Comparison of ENCODE assay signal across 8 cellular contexts in genomic region chr14:99972748-99973466, GRCh38.
DNase-seq lines count a peak whose midpoint lies in the region; ATAC-seq and TF ChIP-seq lines count a peak whose summit lies in the region.

No MANE protein-coding gene starts in this region.

- H3K36me3 ChIP-seq in BE2C, result no peaks in the 10 kb centered on the region

- TF ChIP-seq CTCF in BE2C (IDR thresholded peaks at IDR 0.05; ENCODE audit: low read depth, low read length) (no peak), chondrocyte (IDR thresholded peaks at IDR 0.05) (no peak), natural killer cell (IDR thresholded peaks at IDR 0.05) (no peak)

- ATAC-seq in natural killer cell (no peak), HG03159 (IDR thresholded peaks at IDR 0.05; ENCODE audit: unreplicated experiment) (no peak)

- no peaks in the 10 kb centered on the region for H3K9me3 Mint-ChIP-seq in chondrocyte (ENCODE audit: low read depth)
- H3K9me3 Mint-ChIP-seq in natural killer cell, result no peaks in the 10 kb centered on the region

- H3K27ac Mint-ChIP-seq in chondrocyte (ENCODE audit: unreplicated experiment) (peak overlapping the region; percentile 50), natural killer cell (peak overlapping the region; percentile 56 to 83)

- peak overlapping the region; percentile 81 for H3K4me3 ChIP-seq in BE2C (ENCODE audit: low read depth, low read length)
- peak overlapping the region; percentile 80 for H3K4me3 ChIP-seq in Jurkat, Clone E6-1 (ENCODE audit: low read length)

- DNase-seq in BE2C, result no peak
- no peak for DNase-seq in Jurkat, Clone E6-1 (ENCODE audit: low read depth, low spot score)
- DNase-seq in chondrocyte (ENCODE audit: low spot score), result no peak
- no peak for DNase-seq in natural killer cell
- no peak for DNase-seq in Ammon's horn (ENCODE audit: low spot score)
- no peak for DNase-seq in G401 (ENCODE audit: low spot score)
- no peak for DNase-seq in hepatic stellate cell (ENCODE audit: low spot score)

- peaks cover 8% of the 10 kb centered on the region; the same call in 1 of the 2 replicates for H3K4me1 ChIP-seq in BE2C

- intact Hi-C loops in natural killer cell (cut with micrococcal nuclease), result no loop called here

- no peaks in the 10 kb centered on the region for H3K27me3 ChIP-seq in BE2C

- H3K27me3 Mint-ChIP-seq in chondrocyte (ENCODE audit: low read depth), result no peaks in the 10 kb centered on the region
- H3K27me3 Mint-ChIP-seq in natural killer cell (ENCODE audit: low read depth in 2 of 2), result peaks cover 0 to 4% of the 10 kb centered on the region in 2 donors

- no peaks in the 10 kb centered on the region; the same call in 1 of the 2 replicates for H3K9me3 ChIP-seq in BE2C

- H3K4me3 Mint-ChIP-seq in chondrocyte (ENCODE audit: unreplicated experiment) (peak overlapping the region; percentile 91), natural killer cell (peak overlapping the region; percentile 96)

- H3K36me3 Mint-ChIP-seq in chondrocyte (ENCODE audit: low read depth) (peaks cover 2% of the 10 kb centered on the region), natural killer cell (no peaks in the 10 kb centered on the region)

- H3K4me1 Mint-ChIP-seq in chondrocyte (ENCODE audit: low read depth), result peaks cover 35% of the 10 kb centered on the region
- peaks cover 9 to 16% of the 10 kb centered on the region in 2 donors for H3K4me1 Mint-ChIP-seq in natural killer cell

- in situ Hi-C loops in G401 (cut with HindIII; ENCODE audit: low sequenced_read_pairs), result no loop called here
